ENCODE assay signal across 23 cellular contexts in genomic region chr19:31083122-31083521, GRCh38.
DNase-seq lines count a peak whose midpoint lies in the region; ATAC-seq and TF ChIP-seq lines count a peak whose summit lies in the region.
"Had no signal": no experiment of that assay in that cellular context is flagged by ENCODE, and none has a peak within 500 bp of the region (broad histone marks: within the 10 kb centered on the region; RNA-seq: fewer than 3 reads in every experiment).

No MANE protein-coding gene starts in this region.

- ATAC-seq in Right ventricle myocardium superior (ENCODE audit: poor library complexity) (peak; percentile 73), right cardiac atrium (no peak), left ventricle myocardium superior (peak; percentile 78)
- ATAC-seq: GM12878 had no signal

- WGBS in right cardiac atrium, result 50% methylated on average over 4 of the region's 4 CpGs

- TF ChIP-seq CTCF in left ventricle myocardium inferior (IDR thresholded peaks at IDR 0.05; ENCODE audit: borderline replicate concordance) (no peak), neural cell (IDR thresholded peaks at IDR 0.05; ENCODE audit: poor library complexity, severe bottlenecking) (no peak), PC-9 (conservative IDR thresholded peaks at IDR 0.05) (no peak)

- BruUV-seq in PC-9 (replicated peaks; lab: Mats Ljungman, UMichigan), result no TSS peak

- H3K9me3 ChIP-seq in right cardiac atrium (ENCODE audit: control insufficient read depth, low read length) (no peaks in the 10 kb centered on the region), left ventricle myocardium inferior (replicated peaks) (no peaks in the 10 kb centered on the region), neural cell (ENCODE audit: low read length) (no peaks in the 10 kb centered on the region), PC-9 (ENCODE audit: insufficient read depth, low read depth) (no peaks in the 10 kb centered on the region)
- H3K9me3 ChIP-seq: BE2C, BLaER1 had no signal

- POLR2A ChIA-PET in PC-9 (lab: Charles Lee; ENCODE audit: unreplicated experiment), result no interaction called here

- H4K20me1 ChIP-seq in neural cell (ENCODE audit: insufficient read depth) (no peaks in the 10 kb centered on the region), PC-9 (ENCODE audit: insufficient read depth) (no peaks in the 10 kb centered on the region)
- H4K20me1 ChIP-seq: BLaER1 had no signal

- no peaks in the 10 kb centered on the region for H3K36me3 ChIP-seq in left ventricle myocardium inferior
- no peaks in the 10 kb centered on the region for H3K36me3 ChIP-seq in neural cell (ENCODE audit: insufficient read depth, low read length)
- no peaks in the 10 kb centered on the region for H3K36me3 ChIP-seq in PC-9 (ENCODE audit: low read depth)
- H3K36me3 ChIP-seq: BE2C, BLaER1 had no signal

- DNase-seq in Right ventricle myocardium superior (no peak), right cardiac atrium (no peak), left ventricle myocardium superior (no peak), left ventricle myocardium inferior (no peak), PC-9 (no peak)
- DNase-seq: 8988T; ACHN; BE2C; C1 segment of cervical spinal cord; CD4-positive, alpha-beta memory T cell; CD4-positive, CD25-positive, alpha-beta regulatory T cell; CD8-positive, alpha-beta memory T cell; COR-L47; DMS 273 treated with DMSO at 0.1 percent for 48 hours; DMS153; DMS53; DMS79; DND-41; EL; GDM1 had no signal

- H3F3A ChIP-seq in neural cell (ENCODE audit: insufficient read depth, low read length, poor library complexity, severe bottlenecking), result no peaks in the 10 kb centered on the region
- H3F3A ChIP-seq in PC-9 (ENCODE audit: insufficient read depth, low read depth), result no peaks in the 10 kb centered on the region

- H2AFZ ChIP-seq in neural cell (ENCODE audit: low read depth, low read length) (no peak overlapping the region), PC-9 (no peak overlapping the region)

- TF ChIP-seq EP300 in neural cell (conservative IDR thresholded peaks at IDR 0.05; ENCODE audit: poor library complexity, severe bottlenecking), result peak; percentile 25

- H3K9ac ChIP-seq in neural cell (ENCODE audit: low read length), result no peak overlapping the region
- H3K9ac ChIP-seq: BLaER1 had no signal

- H3K4me3 ChIP-seq in right cardiac atrium (ENCODE audit: low read length) (no peak overlapping the region), left ventricle myocardium inferior (no peak overlapping the region), neural cell (ENCODE audit: low read length) (no peak overlapping the region), PC-9 (no peak overlapping the region)
- H3K4me3 ChIP-seq: BLaER1, GM12878 had no signal

- H3K79me2 ChIP-seq in neural cell (replicated peaks; ENCODE audit: insufficient read depth, low read length) (no peaks in the 10 kb centered on the region), PC-9 (ENCODE audit: low read depth) (no peaks in the 10 kb centered on the region)

- H3K27me3 ChIP-seq in right cardiac atrium (ENCODE audit: control insufficient read depth, insufficient read depth) (no peaks in the 10 kb centered on the region), left ventricle myocardium inferior (ENCODE audit: low read depth) (peaks cover 14% of the 10 kb centered on the region), neural cell (ENCODE audit: insufficient read depth, low read depth, low read length) (no peaks in the 10 kb centered on the region), PC-9 (ENCODE audit: insufficient read depth, low read depth) (0 out of 2 replicates have a peak, but pooled peaks cover 7% of the 10 kb centered on the region)
- H3K27me3 ChIP-seq: BE2C, BLaER1 had no signal

- intact Hi-C loops in Right ventricle myocardium superior (cut with DNase I), result no loop called here
- intact Hi-C loops in right cardiac atrium (cut with DNase I), result no loop called here
- intact Hi-C loops in left ventricle myocardium superior (cut with micrococcal nuclease), result no loop called here
- intact Hi-C loops in left ventricle myocardium inferior (cut with micrococcal nuclease), result no loop called here
- intact Hi-C loops in PC-9 (cut with micrococcal nuclease; ENCODE audit: unreplicated experiment), result no loop called here

- H3K4me1 ChIP-seq in right cardiac atrium (ENCODE audit: control insufficient read depth, insufficient read depth, low read length) (no peaks in the 10 kb centered on the region), left ventricle myocardium inferior (peaks cover 10% of the 10 kb centered on the region), PC-9 (replicated peaks; ENCODE audit: insufficient read depth) (no peaks in the 10 kb centered on the region)
- H3K4me1 ChIP-seq: BE2C, BLaER1 had no signal

- CTCF ChIA-PET in PC-9 (lab: Charles Lee), result no interaction called here

- H3K27ac ChIP-seq in right cardiac atrium (ENCODE audit: low read length), result no peak overlapping the region
- no peak overlapping the region for H3K27ac ChIP-seq in left ventricle myocardium inferior (replicated peaks)
- no peak overlapping the region for H3K27ac ChIP-seq in neural cell (ENCODE audit: low read length)
- no peak overlapping the region for H3K27ac ChIP-seq in PC-9
- H3K27ac ChIP-seq: BLaER1 had no signal

- H3K4me2 ChIP-seq in neural cell (ENCODE audit: low read length) (no peak overlapping the region), PC-9 (no peak overlapping the region)
- H3K4me2 ChIP-seq: BLaER1 had no signal

- no peak for TF ChIP-seq RAD21 in neural cell (conservative IDR thresholded peaks at IDR 0.05)

- no peaks in the 10 kb centered on the region for H3K9me2 ChIP-seq in neural cell (ENCODE audit: insufficient read depth, low read length)
- H3K9me2 ChIP-seq in PC-9 (ENCODE audit: insufficient read depth), result no peaks in the 10 kb centered on the region

TF ChIP-seq in neural cell, 6 proteins besides CTCF, POLR2A, EP300 and RAD21:
- TF ChIP-seq MXI1 (conservative IDR thresholded peaks at IDR 0.05; ENCODE audit: poor library complexity, severe bottlenecking), result no peak

Comparison
In these comparisons a context has a peak if more than half of its experiments do, and no peak if none do; other contexts are left out.
1. ATAC-seq: peak in Right ventricle myocardium superior (single experiment) and left ventricle myocardium superior (single experiment); none in right cardiac atrium (0 of 2).